In the genomic region with DNA sequence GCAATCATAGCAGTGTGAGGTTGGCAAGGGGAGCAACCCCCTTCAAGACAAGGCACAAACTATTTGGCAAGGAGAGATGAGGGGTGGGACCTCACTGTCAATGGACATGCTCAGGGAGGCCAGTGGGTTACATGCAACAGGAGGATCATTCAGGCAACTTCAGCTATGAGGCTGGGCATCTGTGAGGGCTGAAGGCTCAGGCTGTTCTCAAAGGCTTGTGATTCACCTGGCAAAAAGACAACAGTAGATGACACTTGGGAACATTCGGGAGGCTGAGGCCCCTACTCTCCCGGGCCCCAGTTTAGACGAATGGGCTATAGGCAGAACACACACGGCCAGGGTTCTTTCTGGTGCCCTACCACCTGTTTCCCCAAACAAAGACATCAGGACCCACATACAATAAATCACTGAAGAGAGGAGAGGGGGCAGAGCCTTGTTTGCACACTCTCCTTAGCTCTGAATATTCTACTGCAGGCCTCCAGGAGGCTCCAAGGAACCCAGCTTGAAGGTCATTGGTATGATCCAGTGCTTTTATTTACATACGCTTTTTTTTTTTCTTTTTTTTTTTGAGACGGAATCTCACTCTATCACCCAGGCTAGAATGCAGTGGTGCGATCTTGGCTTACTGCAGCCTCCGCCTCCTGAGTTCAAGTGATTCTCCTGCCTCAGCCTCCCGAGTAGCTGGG, we compare ENCODE assay signal across 1 cellular context.
A peak's percentile ranks its signal among the peaks of the same experiment; 100 is the strongest.
TF ChIP-seq lines count a peak whose summit lies in the region.

No MANE protein-coding gene starts in this region.

TF ChIP-seq in IMR-90, 13 proteins besides CTCF, POLR2A, EP300 and RAD21:
- TF ChIP-seq ELK1 (IDR thresholded peaks at IDR 0.05; ENCODE audit: borderline replicate concordance, low read depth, low read length) = no peak
- TF ChIP-seq SMC3 (IDR thresholded peaks at IDR 0.05; ENCODE audit: low read depth, low read length) = peak; percentile 50; the same call in 1 of the 2 replicates
- no peak for TF ChIP-seq CEBPB (IDR thresholded peaks at IDR 0.05; ENCODE audit: low read depth, low read length)
